ENCODE assay signal across 37 cellular contexts in the genomic region with DNA sequence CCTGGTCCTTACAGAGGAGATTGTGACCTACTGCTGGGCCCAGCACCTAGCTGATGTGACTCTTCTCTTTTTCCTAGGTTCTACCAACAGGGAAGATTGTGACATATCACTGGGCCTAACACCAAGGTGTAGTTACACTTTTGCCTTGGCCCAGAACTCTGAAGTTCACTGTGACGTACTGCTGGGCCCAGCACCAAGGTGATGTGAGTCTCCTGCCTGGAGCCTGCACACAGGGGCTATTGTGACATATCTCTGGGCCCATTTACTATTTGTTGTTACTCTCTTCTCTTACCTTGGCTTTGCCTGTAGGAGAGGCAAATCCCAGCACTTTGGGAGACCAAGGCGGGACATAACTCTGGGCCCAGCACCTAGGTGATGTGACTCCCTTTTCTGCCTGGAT.
"Had no signal": no experiment of that assay in that cellular context is flagged by ENCODE, and none has a peak within 500 bp of the region (broad histone marks: within the 10 kb centered on the region; RNA-seq: fewer than 3 reads in every experiment).

No MANE protein-coding gene starts in this region.

- H3K36me3 Mint-ChIP-seq: activated CD4-positive, alpha-beta memory T cell treated with anti-CD3 and anti-CD28 coated beads for 36 hours; activated naive CD4-positive, alpha-beta T cell treated with anti-CD3 and anti-CD28 coated beads, Interleukin-2, amount 50 U/mL, for 72 hours; activated naive CD8-positive, alpha-beta T cell treated with anti-CD3 and anti-CD28 coated beads for 36 hours had no signal

- H3K27me3 ChIP-seq: adrenal gland, body of pancreas, brain microvascular endothelial cell, cardiac muscle cell had no signal

- H3K27ac ChIP-seq: adrenal gland, body of pancreas, brain microvascular endothelial cell, cardiac muscle cell, VCaP had no signal

- H3K27me3 Mint-ChIP-seq: activated B cell treated with CpG ODN at 0.5 μM for 24 hours; activated CD4-positive, alpha-beta memory T cell treated with anti-CD3 and anti-CD28 coated beads for 36 hours; activated CD4-positive, alpha-beta T cell treated with anti-CD3 and anti-CD28 coated beads, Interleukin-2, amount 10 ng/mL, durations not matched to agents 24 days and 14 days; activated CD8-positive, alpha-beta T cell treated with anti-CD3 and anti-CD28 coated beads for 36 hours; activated naive CD8-positive, alpha-beta T cell treated with anti-CD3 and anti-CD28 coated beads for 36 hours; activated T-helper 17 cell treated with anti-CD3 and anti-CD28 coated beads, Interleukin-2, amount 50 U/mL, for 72 hours; central memory CD8-positive, alpha-beta T cell had no signal

- DNase-seq: activated B cell treated with CpG ODN at 0.5 μM for 24 hours; activated CD4-positive, alpha-beta memory T cell treated with anti-CD3 and anti-CD28 coated beads for 36 hours; activated CD4-positive, alpha-beta T cell treated with anti-CD3 and anti-CD28 coated beads for 4 hours; activated CD4-positive, alpha-beta T cell treated with anti-CD3 and anti-CD28 coated beads, Interleukin-2, amount 10 ng/mL, durations not matched to agents 24 days and 14 days; activated CD4-positive, alpha-beta T cell treated with anti-CD3 and anti-CD28 coated beads, Interleukin-2, amount 50 U/mL, for 1 hour; activated CD4-positive, alpha-beta T cell treated with anti-CD3 and anti-CD28 coated beads, Interleukin-2, amount 50 U/mL, for 4 hours; activated CD4-positive, CD25-positive, alpha-beta regulatory T cell treated with anti-CD3 and anti-CD28 coated beads, Interleukin-2, amount 50 U/mL, for 72 hours; activated CD8-positive, alpha-beta memory T cell treated with anti-CD3 and anti-CD28 coated beads, Interleukin-2, amount 50 U/mL, for 4 hours; activated CD8-positive, alpha-beta T cell treated with anti-CD3 and anti-CD28 coated beads for 36 hours; activated effector memory CD4-positive, alpha-beta T cell treated with anti-CD3 and anti-CD28 coated beads, Interleukin-2, amount 50 U/mL, for 16 hours; activated gamma-delta T cell treated with Interleukin-2 at 50 U/mL for 16 hours; activated naive CD4-positive, alpha-beta T cell; activated naive CD4-positive, alpha-beta T cell treated with anti-CD3 and anti-CD28 coated beads for 36 hours; activated naive CD4-positive, alpha-beta T cell treated with anti-CD3 and anti-CD28 coated beads, Interleukin-2, amount 50 U/mL, for 16 hours; activated naive CD8-positive, alpha-beta T cell treated with anti-CD3 and anti-CD28 coated beads for 36 hours; activated T-cell treated with anti-CD3 and anti-CD28 coated beads for 4 hours; activated T-cell treated with anti-CD3 and anti-CD28 coated beads, Interleukin-2, amount 50 U/mL, for 1 hour; activated T-cell treated with anti-CD3 and anti-CD28 coated beads, Interleukin-2, amount 50 U/mL, for 4 hours; activated T-cell treated with anti-CD3 and anti-CD28 coated beads, Interleukin-2, amount 50 U/mL, for 72 hours; adrenal gland; amniotic stem cell; aorta; body of pancreas; brain microvascular endothelial cell; caudate nucleus; cerebellar nuclear complex; T-helper 1 cell; T-helper 2 cell; T-helper 9 cell had no signal

- H3K4me1 ChIP-seq: adrenal gland, body of pancreas had no signal

- H3K27ac Mint-ChIP-seq: activated B cell treated with CpG ODN at 0.5 μM for 24 hours; activated CD4-positive, alpha-beta memory T cell treated with anti-CD3 and anti-CD28 coated beads for 36 hours; activated CD4-positive, alpha-beta T cell treated with anti-CD3 and anti-CD28 coated beads, Interleukin-2, amount 10 ng/mL, durations not matched to agents 24 days and 14 days; activated CD8-positive, alpha-beta T cell treated with anti-CD3 and anti-CD28 coated beads for 36 hours; activated naive CD4-positive, alpha-beta T cell treated with anti-CD3 and anti-CD28 coated beads for 36 hours; activated naive CD4-positive, alpha-beta T cell treated with anti-CD3 and anti-CD28 coated beads, Interleukin-2, amount 50 U/mL, for 72 hours; activated naive CD8-positive, alpha-beta T cell treated with anti-CD3 and anti-CD28 coated beads for 36 hours; activated T-cell treated with anti-CD3 and anti-CD28 coated beads, Interleukin-2, amount 50 U/mL, for 72 hours; activated T-helper 1 cell treated with anti-CD3 and anti-CD28 coated beads, Interleukin-12 subunit alpha, Interleukin-12 subunit beta, Interleukin-2, Interleukin-4 antibody, amounts not matched to agents 30 ng/mL and 10 ng/mL and 1 ng/mL, durations not matched to agents 14 hours and 24 hours and 36 hours; activated T-helper 17 cell treated with anti-CD3 and anti-CD28 coated beads, Interleukin-2, amount 50 U/mL, for 72 hours; T-helper 1 cell treated with Interleukin-12 subunit alpha and Interleukin-12 subunit beta and Interleukin-4 antibody, amounts not matched to agents 30 μg/mL and 1 μg/mL, for 36 hours; T-helper 2 cell treated with Interferon-gamma antibody and Interleukin-4, amounts not matched to agents 5 μg/mL and 100 μg/mL, for 36 hours had no signal

- H3K9me3 ChIP-seq: adrenal gland, body of pancreas had no signal

- ATAC-seq: activated CD8-positive, alpha-beta T cell treated with anti-CD3 and anti-CD28 coated beads for 36 hours; activated T-cell treated with anti-CD3 and anti-CD28 coated beads, Interleukin-2, amount 50 U/mL, for 4 hours; body of pancreas had no signal

- H3K36me3 ChIP-seq: adrenal gland, brain microvascular endothelial cell, cardiac muscle cell had no signal

- H3K9me3 Mint-ChIP-seq: activated B cell treated with CpG ODN at 0.5 μM for 24 hours; activated CD4-positive, alpha-beta memory T cell treated with anti-CD3 and anti-CD28 coated beads for 36 hours; activated CD8-positive, alpha-beta T cell treated with anti-CD3 and anti-CD28 coated beads for 36 hours; activated naive CD4-positive, alpha-beta T cell treated with anti-CD3 and anti-CD28 coated beads for 36 hours; activated naive CD8-positive, alpha-beta T cell treated with anti-CD3 and anti-CD28 coated beads for 36 hours; activated T-cell treated with anti-CD3 and anti-CD28 coated beads, Interleukin-2, amount 50 U/mL, for 4 hours; activated T-cell treated with anti-CD3 and anti-CD28 coated beads, Interleukin-2, amount 50 U/mL, for 72 hours; activated T-helper 17 cell treated with anti-CD3 and anti-CD28 coated beads, Interleukin-2, amount 50 U/mL, for 72 hours; central memory CD8-positive, alpha-beta T cell had no signal

- H3K4me3 ChIP-seq: adrenal gland, body of pancreas, cardiac muscle cell had no signal

- H3K4me3 Mint-ChIP-seq: activated B cell treated with CpG ODN at 0.5 μM for 24 hours; activated CD4-positive, alpha-beta memory T cell treated with anti-CD3 and anti-CD28 coated beads for 36 hours; activated CD4-positive, alpha-beta T cell treated with anti-CD3 and anti-CD28 coated beads, Interleukin-2, amount 10 ng/mL, durations not matched to agents 24 days and 14 days; activated CD8-positive, alpha-beta T cell treated with anti-CD3 and anti-CD28 coated beads for 36 hours; activated naive CD4-positive, alpha-beta T cell treated with anti-CD3 and anti-CD28 coated beads for 36 hours; activated naive CD8-positive, alpha-beta T cell treated with anti-CD3 and anti-CD28 coated beads for 36 hours; activated T-cell treated with anti-CD3 and anti-CD28 coated beads, Interleukin-2, amount 50 U/mL, for 4 hours; activated T-cell treated with anti-CD3 and anti-CD28 coated beads, Interleukin-2, amount 50 U/mL, for 72 hours; activated T-helper 1 cell treated with anti-CD3 and anti-CD28 coated beads, Interleukin-12 subunit alpha, Interleukin-12 subunit beta, Interleukin-2, Interleukin-4 antibody, amounts not matched to agents 30 ng/mL and 10 ng/mL and 1 ng/mL, durations not matched to agents 14 hours and 24 hours and 36 hours; activated T-helper 17 cell treated with anti-CD3 and anti-CD28 coated beads, Interleukin-2, amount 50 U/mL, for 72 hours; central memory CD8-positive, alpha-beta T cell; T-helper 1 cell treated with Interleukin-12 subunit alpha and Interleukin-12 subunit beta and Interleukin-4 antibody, amounts not matched to agents 30 μg/mL and 1 μg/mL, for 36 hours; T-helper 2 cell treated with Interferon-gamma antibody and Interleukin-4, amounts not matched to agents 5 μg/mL and 100 μg/mL, for 36 hours had no signal

- H3K4me1 Mint-ChIP-seq: activated B cell treated with CpG ODN at 0.5 μM for 24 hours; activated CD4-positive, alpha-beta T cell treated with anti-CD3 and anti-CD28 coated beads, Interleukin-2, amount 10 ng/mL, durations not matched to agents 24 days and 14 days; activated naive CD8-positive, alpha-beta T cell treated with anti-CD3 and anti-CD28 coated beads for 36 hours; activated T-helper 17 cell treated with anti-CD3 and anti-CD28 coated beads, Interleukin-2, amount 50 U/mL, for 72 hours had no signal
